ENCODE assay signal across 10 cellular contexts in the genomic region with DNA sequence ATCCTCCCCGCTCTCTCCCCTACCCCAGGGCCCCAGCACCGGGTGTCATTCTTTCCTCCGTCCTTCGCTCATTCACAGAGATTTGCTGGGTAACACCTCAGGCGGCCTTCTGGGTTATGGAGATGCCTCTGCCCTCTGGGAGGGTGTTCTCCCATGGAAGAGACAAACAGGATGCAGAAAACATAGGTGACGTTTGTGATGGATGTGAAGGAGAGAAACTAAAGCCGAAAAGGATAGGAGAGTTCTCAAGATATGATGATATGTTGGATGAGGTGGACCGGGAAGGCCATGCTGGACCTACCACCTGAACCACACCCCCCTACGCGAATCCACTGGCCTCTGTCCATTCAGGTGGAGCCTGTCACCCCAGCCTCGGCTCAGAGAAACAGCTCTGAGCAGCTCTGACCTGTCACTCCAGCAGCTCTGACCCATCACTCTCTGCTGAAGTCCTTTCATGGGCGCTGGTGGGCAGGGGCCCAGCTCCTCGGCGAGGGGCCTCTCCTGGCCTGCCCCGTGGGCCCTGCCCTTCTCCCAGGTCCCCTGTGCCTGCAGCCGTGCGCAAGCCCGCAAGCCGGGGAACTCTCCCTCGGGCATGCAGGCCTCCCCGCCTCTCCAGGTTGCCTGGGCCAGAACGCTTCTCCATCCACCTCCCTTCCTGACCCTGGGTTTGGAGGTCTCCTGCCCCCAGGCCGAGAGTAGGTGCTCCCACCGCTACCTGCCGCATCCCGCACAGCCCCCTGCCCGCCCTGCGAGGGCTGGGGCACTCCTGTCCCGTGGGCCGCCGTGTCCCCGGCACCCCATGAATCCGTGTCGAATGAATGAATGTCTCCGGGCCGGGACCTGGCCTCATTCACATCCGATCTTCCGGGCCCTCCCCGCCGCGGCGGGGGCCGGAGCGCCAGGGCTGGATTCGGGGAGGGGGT. TPM values are rescaled to one million over a fixed set of nuclear protein-coding genes. Genes with fewer than 3 reads are reported as not detected.
DNase-seq lines count a peak whose midpoint lies in the region; ATAC-seq, FAIRE-seq and TF ChIP-seq lines count a peak whose summit lies in the region.
"Had no signal": no experiment of that assay in that cellular context is flagged by ENCODE, and none has a peak within 500 bp of the region (broad histone marks: within the 10 kb centered on the region; RNA-seq: fewer than 3 reads in every experiment).

No MANE protein-coding gene starts in this region.

- no peak for DNase-seq in T-helper 17 cell
- no peak for DNase-seq in fibroblast of villous mesenchyme (ENCODE audit: low read depth)
- no peak for DNase-seq in psoas muscle
- no peak for DNase-seq in SKM-1 (lab: John Stamatoyannopoulos, UW; ENCODE audit: unreplicated experiment)
- no peak for DNase-seq in DMS 273 treated with DMSO at 0.1 percent for 48 hours (lab: John Stamatoyannopoulos, UW)
- DNase-seq in D721Med (ENCODE audit: insufficient read length, low spot score) = no peak

- TF ChIP-seq CTCF in fibroblast of villous mesenchyme (IDR thresholded peaks at IDR 0.05; ENCODE audit: insufficient read depth, low read depth, low read length) (no peak), psoas muscle (IDR thresholded peaks at IDR 0.05) (no peak), D721Med (IDR thresholded peaks at IDR 0.05; ENCODE audit: insufficient read depth, missing control alignments) (no peak)

- no peak overlapping the region for H3K27ac ChIP-seq in psoas muscle

- H3K27me3 ChIP-seq in psoas muscle (ENCODE audit: insufficient read depth in 3 of 3, low read length in 2 of 3) = peaks cover 0 to 14% (median 12%) of the 10 kb centered on the region in 3 donors

- peaks cover 2% of the 10 kb centered on the region for H3K36me3 Mint-ChIP-seq in T-helper 17 cell (ENCODE audit: low read depth)

- peak overlapping the region; percentile 71 for H3K4me3 Mint-ChIP-seq in T-helper 17 cell

- no peak overlapping the region for H3K27ac Mint-ChIP-seq in T-helper 17 cell

- no peak for FAIRE-seq in D721Med (lab: Jason Lieb, UNC)
- FAIRE-seq: small intestine, TTC549 had no signal

- 29 to 32% (median 29%) methylated on average over 38 to 45 of the region's 45 CpGs for WGBS in psoas muscle, 3 donors

- intact Hi-C loops in psoas muscle (cut with DNase I) = no loop called here

- H3K9me3 ChIP-seq in ES-I3 (ENCODE audit: control insufficient read depth, insufficient read depth, low read length) (no peaks in the 10 kb centered on the region), T-helper 17 cell (ENCODE audit: control insufficient read depth, low read length, poor library complexity, severe bottlenecking) (no peaks in the 10 kb centered on the region), psoas muscle (no peaks in the 10 kb centered on the region)

- H3K36me3 ChIP-seq in ES-I3 (ENCODE audit: insufficient read depth, low read length) = no peaks in the 10 kb centered on the region
- H3K36me3 ChIP-seq in psoas muscle (ENCODE audit: insufficient read depth in 1 of 2, low read depth in 1 of 2) = no peaks in the 10 kb centered on the region

- H3K4me1 ChIP-seq in ES-I3 (ENCODE audit: insufficient read depth, low read length) = peaks cover 6% of the 10 kb centered on the region; the same call in 1 of the 2 replicates
- H3K4me1 ChIP-seq in psoas muscle = peaks cover 5% of the 10 kb centered on the region

- peaks cover 15% of the 10 kb centered on the region for H3K4me1 Mint-ChIP-seq in T-helper 17 cell

- peak overlapping the region; percentile 48 for H3K4me3 ChIP-seq in fibroblast of villous mesenchyme (ENCODE audit: low read depth, low read length)
- H3K4me3 ChIP-seq in psoas muscle = peak overlapping the region; percentile 51

- ATAC-seq in T-helper 17 cell (peak; percentile 6), psoas muscle (peak in 3 of 4 donors; percentile 14 to 41 (median 20)), GM21423 (IDR thresholded peaks at IDR 0.05; ENCODE audit: unreplicated experiment) (no peak)

- peaks cover 13% of the 10 kb centered on the region for H3K27me3 Mint-ChIP-seq in T-helper 17 cell

- peak overlapping the region; percentile 49 for H3K9ac ChIP-seq in ES-I3 (ENCODE audit: low read depth, low read length)

RNA-seq across cellular contexts. Expression of a gene that starts 0.7 kb away (rescaled TPM):
- total RNA-seq in T-helper 17 cell (under 1 TPM; 0.12 to 0.31 TPM), fibroblast of villous mesenchyme (30.0 and 42.7 TPM in 2 replicates), psoas muscle (1 to 10 TPM; 2.9 to 7.5 (median 3.8) TPM)
- 1 to 10 TPM; 3.6 to 5.0 (median 3.8) TPM for polyA plus RNA-seq in psoas muscle
